In the genomic region with DNA sequence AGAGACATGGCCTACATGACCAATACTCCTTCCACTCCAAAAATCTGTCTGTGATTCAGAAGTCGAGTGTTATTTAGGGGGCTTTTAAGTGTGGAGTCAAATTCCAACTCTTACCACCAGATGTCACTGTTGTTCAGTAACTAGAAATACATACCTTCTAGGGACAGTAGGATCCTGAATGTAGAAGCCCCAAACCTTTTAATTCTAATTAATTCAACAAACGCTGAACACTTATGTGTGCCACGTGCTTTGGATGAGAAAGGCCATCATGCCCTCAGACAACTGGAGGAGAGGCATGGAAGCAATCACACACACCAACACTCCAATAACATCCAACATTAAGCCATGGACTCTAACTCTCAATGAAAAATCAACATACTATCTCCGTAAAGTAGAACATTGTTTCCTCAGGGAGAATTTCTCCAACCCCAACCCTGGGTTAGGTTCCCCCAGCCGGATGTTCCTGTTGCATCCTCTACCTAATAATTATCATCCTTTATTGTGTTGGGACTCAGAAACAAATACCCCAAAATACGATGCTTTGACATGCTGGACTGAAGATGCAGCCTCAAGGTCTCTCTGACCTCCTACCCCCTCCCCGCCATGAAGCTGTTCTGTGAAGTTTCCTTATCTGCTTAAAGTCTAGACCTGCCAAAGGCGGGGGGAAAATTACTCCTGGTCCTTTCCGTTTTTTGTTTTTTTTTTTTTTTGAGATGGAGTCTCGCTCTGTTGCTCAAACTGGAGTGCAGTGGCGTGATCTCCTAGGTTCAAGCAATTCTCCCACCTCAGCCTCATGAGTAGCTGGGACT, we compare ENCODE assay signal across 8 cellular contexts. TPM values are rescaled to one million over a fixed set of nuclear protein-coding genes. Genes with fewer than 3 reads are reported as not detected.
DNase-seq lines count a peak whose midpoint lies in the region; ATAC-seq, FAIRE-seq and TF ChIP-seq lines count a peak whose summit lies in the region.

No MANE protein-coding gene starts in this region.

- H3K36me3 ChIP-seq in GM12878 (ENCODE audit: control insufficient read depth in 2 of 2, insufficient read depth in 2 of 2, low read length in 1 of 2) = peaks cover 0 to 3% of the 10 kb centered on the region in 2 experiments; a peak in 1 of 4 replicates
- peaks cover 0 to 40% (median 12%) of the 10 kb centered on the region in 6 donors for H3K36me3 ChIP-seq in spleen

- no peaks in the 10 kb centered on the region for H3K9me3 ChIP-seq in GM12878 (replicated peaks; ENCODE audit: control insufficient read depth, insufficient read depth, low read length)
- no peaks in the 10 kb centered on the region for H3K9me3 ChIP-seq in spleen

- BruUV-seq in GM12878 (replicated peaks; lab: Mats Ljungman, UMichigan) = no TSS peak

- ATAC-seq in HG03354 (IDR thresholded peaks at IDR 0.05; ENCODE audit: poor library complexity, severe bottlenecking, unreplicated experiment) (peak; percentile 69), GM12878 (peak; percentile 96)

- H3K79me2 ChIP-seq in GM12878 (ENCODE audit: control insufficient read depth, insufficient read depth, low read length) = no peaks in the 10 kb centered on the region

- H3K4me2 ChIP-seq in GM12878 (ENCODE audit: control insufficient read depth, insufficient read depth) = no peak overlapping the region

- SMC1A ChIA-PET in GM12878 (lab: Charles Lee; ENCODE audit: uncharacterized antibody, unreplicated experiment) = interaction anchor here (0.7 to 1.9 kb wide), 5 partner anchors 15 to 58 kb away, joined by 3 to 5 read pairs (median 3); no protein-coding TSS in a partner anchor

- DNase-seq in ACHN (peak; percentile 59), NCI-H748 treated with DMSO at 0.1 percent for 48 hours (lab: John Stamatoyannopoulos, UW) (peak; percentile 49), GM12878 (ENCODE audit: low read depth, low spot score) (peak; percentile 39), iPS-NIHi7 (ENCODE audit: extremely low spot score) (peak; percentile 65), spleen (no peak)
- no peak for DNase-seq in activated CD4-positive, CD25-positive, alpha-beta regulatory T cell treated with anti-CD3 and anti-CD28 coated beads, Interleukin-2, amount 50 U/mL, for 72 hours

- no peaks in the 10 kb centered on the region for H3K27me3 ChIP-seq in GM12878 (replicated peaks in 1 of 2; ENCODE audit: control insufficient read depth in 2 of 2, insufficient read depth in 2 of 2, low read length in 1 of 2)
- no peaks in the 10 kb centered on the region for H3K27me3 ChIP-seq in spleen (replicated peaks in 1 of 7)

- POLR2A ChIA-PET in GM12878 (lab: Charles Lee) = no interaction called here

- no peak for TF ChIP-seq POLR2A in GM12878 (IDR thresholded peaks at IDR 0.05; ENCODE audit: low read depth, low read length)
- TF ChIP-seq POLR2A in spleen (IDR thresholded peaks at IDR 0.05) = no peak

- H3K4me1 ChIP-seq in GM12878 (ENCODE audit: control insufficient read depth, insufficient read depth, low read length) (no peaks in the 10 kb centered on the region), spleen (peaks cover 0 to 15% (median 4%) of the 10 kb centered on the region in 6 donors)

- peak; percentile 63 for TF ChIP-seq RAD21 in GM12878 (IDR thresholded peaks at IDR 0.05; ENCODE audit: insufficient read depth, low read depth, low read length)

- FAIRE-seq in G401.6 (lab: Jason Lieb, UNC) (peak; percentile 68), GM12878 (lab: Jason Lieb, UNC) (peak; percentile 31)

- intact Hi-C loops in GM12878 (cut with micrococcal nuclease; ENCODE audit: unreplicated experiment) = loop anchor here (1.0 to 2.0 kb wide), 3 partner anchors 50 to 100 kb away; no protein-coding TSS in a partner anchor
- intact Hi-C loops in spleen (cut with DNase I; ENCODE audit: low total_unique reads) = loop anchor here (2.0 to 5.0 kb wide), 2 partner anchors 51 to 100 kb away; no protein-coding TSS in a partner anchor

- no peak overlapping the region for H3K9ac ChIP-seq in GM12878 (ENCODE audit: control insufficient read depth, insufficient read depth, low read length)

- H3K4me3 ChIP-seq in GM12878 = no peak overlapping the region
- H3K4me3 ChIP-seq in spleen = no peak overlapping the region

- 62% methylated on average over 11 of the region's 11 CpGs for WGBS in GM12878 (ENCODE audit: insufficient coverage, insufficient replicate concordance, low lambda C conversion rate, missing lambda C conversion rate)
- 61 to 67% (median 65%) methylated on average over 11 of the region's 11 CpGs for WGBS in spleen, 5 donors

- TF ChIP-seq CTCF in GM12878 (IDR thresholded peaks at IDR 0.05 in 2 of 3, conservative IDR thresholded peaks at IDR 0.05 in 1 of 3; ENCODE audit: control insufficient read depth in 2 of 3, extremely low read depth in 1 of 3, insufficient read depth in 1 of 3, low read depth in 3 of 3, low read length in 3 of 3) = peak; percentile 62 to 68 (median 63)
- peak; percentile 67 to 87 (median 81) for TF ChIP-seq CTCF in spleen (IDR thresholded peaks at IDR 0.05 in 8 of 11, conservative IDR thresholded peaks at IDR 0.05 in 3 of 11)

- RAD21 ChIA-PET in GM12878 (lab: Charles Lee; ENCODE audit: unreplicated experiment) = interaction anchor here (1.2 kb wide), 1 partner anchor 32 kb away, joined by 3 read pairs; no protein-coding TSS in a partner anchor

- CTCF ChIA-PET in GM12878 (lab: Yijun Ruan, JAX) = interaction anchor here (0.6 to 5.2 kb wide), 12 partner anchors 11 to 101 kb away, joined by 3 to 39 read pairs (median 10); partner anchors contain the start of gene ACKR2

- H4K20me1 ChIP-seq in GM12878 (ENCODE audit: control insufficient read depth, insufficient read depth) = no peaks in the 10 kb centered on the region; the same call in 1 of the 2 replicates

- no peak overlapping the region for H2AFZ ChIP-seq in GM12878 (ENCODE audit: control insufficient read depth, low read depth, low read length)

- TF ChIP-seq EP300 in GM12878 (IDR thresholded peaks at IDR 0.05; ENCODE audit: borderline replicate concordance in 1 of 2, control insufficient read depth in 1 of 2, low read depth in 2 of 2, low read length in 2 of 2) = no peak

- H3K27ac ChIP-seq in GM12878 (ENCODE audit: control insufficient read depth, insufficient read depth) (no peak overlapping the region), spleen (no peak overlapping the region)

- in situ Hi-C loops in ACHN (cut with HindIII; ENCODE audit: low pct_ligation_motif_present, low pct_unique_long_range_greater_than_20kb, low sequenced_read_pairs) (no loop called here), GM12878 (cut with MboI) (loop anchor here (5.0 kb wide), 2 partner anchors 56 to 96 kb away; partner anchors contain the start of gene CYP8B1)

RNA-seq across cellular contexts. Expression of gene CCDC13, which starts 8.0 kb away (rescaled TPM):
- total RNA-seq in GM12878 (2013; cell fraction: nucleolus; rRNA removed) = not detected in 2 replicates
- total RNA-seq in GM12878 (2014; rRNA removed) = 0.33 TPM in 1 of 2 replicates, not detected in the other
- 0.13 TPM in 1 of 2 replicates, not detected in the other for total RNA-seq in GM12878 (2014; rRNA removed; fragmentation: Illumina TruSeq; extraction: Trizol)
- total RNA-seq in GM12878 (2021) = 0.16 TPM in 1 of 2 replicates, not detected in the other
- polyA plus RNA-seq in GM12878 (2011; ENCODE audit: low read depth) = not detected
- 0.29 and 0.81 TPM in 2 replicates for polyA plus RNA-seq in GM12878 (2011; rRNA removed)
- polyA plus RNA-seq in GM12878 (2011; cell fraction: cytosol; rRNA removed) = 0.32 and 0.33 TPM in 2 replicates
- 1.1 TPM in 2 replicates for polyA plus RNA-seq in GM12878 (2011; cell fraction: nucleus; rRNA removed)
- polyA plus RNA-seq in GM12878 (2012) = 0.34 and 0.37 TPM in 2 replicates
- 0.14 and 0.31 TPM in 2 replicates for polyA plus RNA-seq in GM12878 (2014; fragmentation: Illumina TruSeq; extraction: Trizol)
- under 1 TPM in 1 of 2 experiments, not detected in 1; 0.35 TPM for polyA plus RNA-seq in GM12878 (2014; fragmentation: Nextera tagmentation; extraction: Ambion mirVana)
- polyA plus RNA-seq in GM12878 (2014; rRNA removed) = 0.69 and 0.81 TPM in 2 replicates
- under 1 TPM in 1 of 2 experiments, not detected in 1; 0.19 TPM for polyA plus RNA-seq in GM12878 (2016; fragmentation: Nextera tagmentation; extraction: Ambion mirVana)
- 0.46 TPM in 1 of 2 replicates, not detected in the other for polyA minus RNA-seq in GM12878 (2011; rRNA and poly(A)+ RNA removed)
- not detected in 2 replicates for polyA minus RNA-seq in GM12878 (2011; cell fraction: cytosol; rRNA and poly(A)+ RNA removed)
- 0.48 TPM in 1 of 2 replicates, not detected in the other for polyA minus RNA-seq in GM12878 (2011; cell fraction: nucleus; rRNA and poly(A)+ RNA removed)
- total RNA-seq in spleen = 1 to 10 TPM in 6 of 7 donors, under 1 TPM in 1; 0.70 to 3.7 (median 1.4) TPM
- polyA plus RNA-seq in spleen = under 1 TPM; 0.51 to 0.93 (median 0.70) TPM

RNA-seq across cellular contexts. Expression of gene HIGD1A, which starts 23.2 kb away (rescaled TPM):
- total RNA-seq in GM12878 (2013; cell fraction: nucleolus; rRNA removed) = 16.7 and 20.1 TPM in 2 replicates
- total RNA-seq in GM12878 (2014; rRNA removed) (91.6 and 116 TPM in 2 replicates), GM12878 (2014; rRNA removed; fragmentation: Illumina TruSeq; extraction: Trizol) (132 and 135 TPM in 2 replicates), GM12878 (2021) (68.2 and 73.9 TPM in 2 replicates), spleen (10 to 100 TPM; 48.5 to 89.0 (median 58.8) TPM)
- polyA plus RNA-seq in GM12878 (2011; ENCODE audit: low read depth) = 66.9 TPM
- polyA plus RNA-seq in GM12878 (2011; rRNA removed) (179 and 268 TPM in 2 replicates), GM12878 (2014; fragmentation: Illumina TruSeq; extraction: Trizol) (171 and 178 TPM in 2 replicates), GM12878 (2014; fragmentation: Nextera tagmentation; extraction: Ambion mirVana) (100 to 1,000 TPM; 405 to 487 TPM), GM12878 (2014; rRNA removed) (90.3 and 119 TPM in 2 replicates), GM12878 (2016; fragmentation: Nextera tagmentation; extraction: Ambion mirVana) (100 to 1,000 TPM; 254 to 271 TPM), spleen (10 to 100 TPM; 39.4 to 86.6 (median 60.5) TPM)
- polyA plus RNA-seq in GM12878 (2011; cell fraction: cytosol; rRNA removed) = 48.2 and 57.0 TPM in 2 replicates
- 41.2 and 48.6 TPM in 2 replicates for polyA plus RNA-seq in GM12878 (2011; cell fraction: nucleus; rRNA removed)
- polyA plus RNA-seq in GM12878 (2012) = 71.3 and 86.8 TPM in 2 replicates
- polyA minus RNA-seq in GM12878 (2011; rRNA and poly(A)+ RNA removed) = 28.0 and 49.1 TPM in 2 replicates
- 19.1 and 19.4 TPM in 2 replicates for polyA minus RNA-seq in GM12878 (2011; cell fraction: cytosol; rRNA and poly(A)+ RNA removed)
- polyA minus RNA-seq in GM12878 (2011; cell fraction: nucleus; rRNA and poly(A)+ RNA removed) = 8.6 and 14.2 TPM in 2 replicates

RNA-seq across cellular contexts. Expression of gene ACKR2, which starts 28.1 kb away (rescaled TPM):
- total RNA-seq in GM12878 (2013; cell fraction: nucleolus; rRNA removed) = 1.2 and 2.2 TPM in 2 replicates
- 0.05 TPM in 1 of 2 replicates, not detected in the other for total RNA-seq in GM12878 (2014; rRNA removed)
- 0.18 TPM in 1 of 2 replicates, not detected in the other for total RNA-seq in GM12878 (2014; rRNA removed; fragmentation: Illumina TruSeq; extraction: Trizol)
- total RNA-seq in GM12878 (2021) = 0.36 and 0.82 TPM in 2 replicates
- not detected for polyA plus RNA-seq in GM12878 (2011; ENCODE audit: low read depth)
- polyA plus RNA-seq in GM12878 (2011; rRNA removed) = 0.13 and 0.35 TPM in 2 replicates
- 0.06 and 0.10 TPM in 2 replicates for polyA plus RNA-seq in GM12878 (2011; cell fraction: cytosol; rRNA removed)
- 0.31 and 0.36 TPM in 2 replicates for polyA plus RNA-seq in GM12878 (2011; cell fraction: nucleus; rRNA removed)
- 0.18 and 0.30 TPM in 2 replicates for polyA plus RNA-seq in GM12878 (2012)
- 0.28 and 0.36 TPM in 2 replicates for polyA plus RNA-seq in GM12878 (2014; fragmentation: Illumina TruSeq; extraction: Trizol)
- under 1 TPM; 0.05 TPM for polyA plus RNA-seq in GM12878 (2014; fragmentation: Nextera tagmentation; extraction: Ambion mirVana)
- 0.10 and 0.91 TPM in 2 replicates for polyA plus RNA-seq in GM12878 (2014; rRNA removed)
- polyA plus RNA-seq in GM12878 (2016; fragmentation: Nextera tagmentation; extraction: Ambion mirVana) = under 1 TPM in 1 of 2 experiments, not detected in 1; 0.17 TPM
- 0.22 and 0.36 TPM in 2 replicates for polyA minus RNA-seq in GM12878 (2011; rRNA and poly(A)+ RNA removed)
- not detected in 2 replicates for polyA minus RNA-seq in GM12878 (2011; cell fraction: cytosol; rRNA and poly(A)+ RNA removed)
- 0.36 and 0.77 TPM in 2 replicates for polyA minus RNA-seq in GM12878 (2011; cell fraction: nucleus; rRNA and poly(A)+ RNA removed)
- total RNA-seq in spleen = 1 to 10 TPM in 5 of 7 donors, under 1 TPM in 2; 0.52 to 4.4 (median 1.2) TPM
- under 1 TPM; 0.17 to 0.42 (median 0.33) TPM for polyA plus RNA-seq in spleen

Comparison
In these comparisons a context has a peak if more than half of its experiments do, and no peak if none do; other contexts are left out.
1. DNase-seq: peak in ACHN (single experiment), NCI-H748 treated with DMSO at 0.1 percent for 48 hours (single experiment), GM12878 (single experiment) and iPS-NIHi7 (single experiment); none in spleen (single experiment) and activated CD4-positive, CD25-positive, alpha-beta regulatory T cell treated with anti-CD3 and anti-CD28 coated beads, Interleukin-2, amount 50 U/mL, for 72 hours (single experiment).